ENCODE assay signal across 30 cellular contexts in the genomic region with DNA sequence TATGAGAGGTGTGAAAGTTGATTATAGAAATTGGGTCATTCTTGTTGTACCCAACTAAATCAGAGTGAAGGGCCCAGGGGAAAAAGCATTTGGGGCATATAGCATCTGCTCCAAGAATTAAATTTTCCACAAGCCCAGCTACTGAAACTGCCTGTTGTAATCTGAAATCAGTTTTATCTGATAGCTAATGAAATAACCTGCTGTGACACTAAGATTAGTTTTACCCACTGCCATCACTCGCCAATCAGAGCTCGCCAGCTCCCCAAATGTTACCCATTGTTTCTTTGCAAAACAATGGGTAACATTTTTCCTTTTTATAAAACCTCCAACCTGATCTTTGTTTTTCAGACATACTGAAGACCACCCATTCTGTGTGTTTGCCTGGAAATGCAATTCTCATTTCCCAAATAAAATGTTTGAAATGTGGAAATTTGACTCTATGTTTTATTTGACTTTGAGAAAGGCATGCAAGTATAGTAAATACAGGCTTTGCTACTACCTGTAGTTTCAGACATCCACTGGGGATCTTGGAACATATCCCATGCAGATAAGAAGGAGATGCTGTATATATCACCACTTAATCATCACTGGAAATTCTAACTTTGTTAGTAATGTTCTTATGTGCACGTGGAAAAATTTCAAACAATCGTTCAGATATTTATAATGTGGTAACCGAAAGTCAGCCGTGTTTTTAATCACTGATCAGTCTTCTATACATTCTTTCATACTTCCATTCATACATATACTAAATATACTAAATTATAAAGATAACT.
"Had no signal": no experiment of that assay in that cellular context is flagged by ENCODE, and none has a peak within 500 bp of the region (broad histone marks: within the 10 kb centered on the region; RNA-seq: fewer than 3 reads in every experiment).

No MANE protein-coding gene starts in this region.

- ATAC-seq: right cardiac atrium; stimulated activated naive CD8-positive, alpha-beta T cell treated with anti-CD3 and anti-CD28 coated beads, Interleukin-15, amount 100 ng/mL, for 72 hours; T-cell had no signal

- H3K27ac Mint-ChIP-seq: activated CD4-positive, alpha-beta memory T cell treated with anti-CD3 and anti-CD28 coated beads, Interleukin-2, amount 10 ng/mL, durations not matched to agents 7 days and 5 days; activated naive CD4-positive, alpha-beta T cell treated with anti-CD3 and anti-CD28 coated beads, Interleukin-2, amount 50 U/mL, for 24 hours; activated T-helper 1 cell treated with anti-CD3 and anti-CD28 coated beads, Interleukin-12 subunit alpha, Interleukin-12 subunit beta, Interleukin-2, Interleukin-4 antibody, amounts not matched to agents 30 ng/mL and 10 ng/mL and 1 ng/mL, durations not matched to agents 14 hours and 24 hours and 36 hours; brain; dendritic cell treated with granulocyte-macrophage colony-stimulating factor and Interleukin-4, amounts not matched to agents 40 ng/mL and 50 ng/mL, for 4 days; memory B cell; nephron progenitor cell; stimulated activated naive CD8-positive, alpha-beta T cell treated with anti-CD3 and anti-CD28 coated beads, Interleukin-15, amount 100 ng/mL, for 72 hours; T-cell; T-helper 2 cell treated with Interferon-gamma antibody and Interleukin-4, amounts not matched to agents 5 μg/mL and 100 μg/mL, for 36 hours had no signal

- H3K36me3 ChIP-seq: esophagus muscularis mucosa, tibial artery had no signal

- H3K27me3 ChIP-seq: esophagus muscularis mucosa, tibial artery had no signal

- H3K4me3 ChIP-seq: esophagus muscularis mucosa, tibial artery had no signal

- H2AFZ ChIP-seq: parathyroid adenoma had no signal

- H3K9me3 Mint-ChIP-seq: activated CD4-positive, alpha-beta memory T cell treated with anti-CD3 and anti-CD28 coated beads, Interleukin-2, amount 10 ng/mL, durations not matched to agents 7 days and 5 days; activated naive CD4-positive, alpha-beta T cell treated with anti-CD3 and anti-CD28 coated beads, Interleukin-2, amount 50 U/mL, for 24 hours; activated T-helper 1 cell treated with anti-CD3 and anti-CD28 coated beads, Interleukin-12 subunit alpha, Interleukin-12 subunit beta, Interleukin-2, Interleukin-4 antibody, amounts not matched to agents 30 ng/mL and 10 ng/mL and 1 ng/mL, durations not matched to agents 14 hours and 24 hours and 36 hours; brain; dendritic cell treated with granulocyte-macrophage colony-stimulating factor and Interleukin-4, amounts not matched to agents 40 ng/mL and 50 ng/mL, for 4 days; memory B cell; nephron progenitor cell; stimulated activated naive CD8-positive, alpha-beta T cell treated with anti-CD3 and anti-CD28 coated beads, Interleukin-15, amount 100 ng/mL, for 72 hours; T-cell; T-helper 2 cell treated with Interferon-gamma antibody and Interleukin-4, amounts not matched to agents 5 μg/mL and 100 μg/mL, for 36 hours had no signal

- H3K4me1 Mint-ChIP-seq: activated naive CD4-positive, alpha-beta T cell treated with anti-CD3 and anti-CD28 coated beads, Interleukin-2, amount 50 U/mL, for 24 hours; brain; memory B cell had no signal

- H3K27ac ChIP-seq: esophagus muscularis mucosa, parathyroid adenoma, tibial artery had no signal

- H3K4me3 Mint-ChIP-seq: activated CD4-positive, alpha-beta memory T cell treated with anti-CD3 and anti-CD28 coated beads, Interleukin-2, amount 10 ng/mL, durations not matched to agents 7 days and 5 days; activated naive CD4-positive, alpha-beta T cell treated with anti-CD3 and anti-CD28 coated beads, Interleukin-2, amount 50 U/mL, for 24 hours; activated T-helper 1 cell treated with anti-CD3 and anti-CD28 coated beads, Interleukin-12 subunit alpha, Interleukin-12 subunit beta, Interleukin-2, Interleukin-4 antibody, amounts not matched to agents 30 ng/mL and 10 ng/mL and 1 ng/mL, durations not matched to agents 14 hours and 24 hours and 36 hours; brain; dendritic cell treated with granulocyte-macrophage colony-stimulating factor and Interleukin-4, amounts not matched to agents 40 ng/mL and 50 ng/mL, for 4 days; memory B cell; nephron progenitor cell; stimulated activated naive CD8-positive, alpha-beta T cell treated with anti-CD3 and anti-CD28 coated beads, Interleukin-15, amount 100 ng/mL, for 72 hours; T-cell; T-helper 2 cell treated with Interferon-gamma antibody and Interleukin-4, amounts not matched to agents 5 μg/mL and 100 μg/mL, for 36 hours had no signal

- H3K9ac ChIP-seq: parathyroid adenoma had no signal

- H3K9me3 ChIP-seq: esophagus muscularis mucosa, tibial artery had no signal

- DNase-seq: activated CD4-positive, alpha-beta memory T cell treated with anti-CD3 and anti-CD28 coated beads, Interleukin-2, amount 10 ng/mL, durations not matched to agents 7 days and 5 days; activated CD4-positive, alpha-beta T cell treated with anti-CD3 and anti-CD28 coated beads for 4 hours; activated CD4-positive, CD25-positive, alpha-beta regulatory T cell; activated gamma-delta T cell; activated T-cell treated with anti-CD3 and anti-CD28 coated beads for 4 hours; aorta; caudate nucleus; effector memory CD4-positive, alpha-beta T cell; glutamatergic neuron; hippocampal formation; islet precursor cell; left colon; nephron progenitor cell; nucleus accumbens; right cardiac atrium; stimulated activated CD4-positive, alpha-beta T cell treated with anti-CD3 and anti-CD28 coated beads, Interleukin-12 subunit alpha, Interleukin-12 subunit beta, amount 100 ng/mL, for 4 hours; stimulated activated CD4-positive, alpha-beta T cell treated with anti-CD3 and anti-CD28 coated beads, Interleukin-4, amount 100 ng/mL, for 4 hours; stimulated activated naive CD8-positive, alpha-beta T cell treated with anti-CD3 and anti-CD28 coated beads, Interleukin-15, amount 100 ng/mL, for 72 hours; T-cell; tibial artery had no signal

- H3K36me3 Mint-ChIP-seq: activated naive CD4-positive, alpha-beta T cell treated with anti-CD3 and anti-CD28 coated beads, Interleukin-2, amount 50 U/mL, for 24 hours; brain; memory B cell; T-cell had no signal

- FAIRE-seq: endothelial cell of umbilical vein, TTC549 had no signal

- H3K27me3 Mint-ChIP-seq: activated naive CD4-positive, alpha-beta T cell treated with anti-CD3 and anti-CD28 coated beads, Interleukin-2, amount 50 U/mL, for 24 hours; dendritic cell treated with granulocyte-macrophage colony-stimulating factor and Interleukin-4, amounts not matched to agents 40 ng/mL and 50 ng/mL, for 4 days; memory B cell; stimulated activated naive CD8-positive, alpha-beta T cell treated with anti-CD3 and anti-CD28 coated beads, Interleukin-15, amount 100 ng/mL, for 72 hours; T-cell had no signal
